In the genomic region with DNA sequence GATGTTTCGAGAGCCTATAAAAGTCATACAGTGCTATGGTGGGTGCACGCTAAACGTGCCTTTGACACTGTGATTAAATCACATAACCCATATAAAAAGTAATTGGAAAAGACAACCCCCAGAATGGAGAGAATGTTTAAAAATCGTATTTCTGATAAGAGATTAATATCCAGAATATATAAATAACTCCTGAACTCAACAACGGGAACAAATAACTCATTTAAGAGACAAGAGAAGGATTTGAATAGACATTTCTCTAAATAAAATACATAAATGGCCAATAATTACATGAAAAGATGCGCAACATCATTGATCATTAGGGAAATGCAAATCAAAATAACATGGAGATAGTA, we compare ENCODE assay signal across 1 cellular context.
A peak's percentile ranks its signal among the peaks of the same experiment; 100 is the strongest.
TF ChIP-seq lines count a peak whose summit lies in the region.

No MANE protein-coding gene starts in this region.

TF ChIP-seq in K562, 482 proteins besides CTCF, POLR2A, EP300 and RAD21 (continues in another document):
- TF ChIP-seq GATAD2A (IDR thresholded peaks at IDR 0.05) (no peak), SREBF1 (IDR thresholded peaks at IDR 0.05; ENCODE audit: borderline replicate concordance, low read depth, low read length) (no peak), EGR1 (conservative IDR thresholded peaks at IDR 0.05) (no peak), ARID1B (IDR thresholded peaks at IDR 0.05) (no peak), DNMT1 (IDR thresholded peaks at IDR 0.05) (0 out of 2 replicates have a peak, but pooled peaks have one; percentile 46), SMC3 (conservative IDR thresholded peaks at IDR 0.05; ENCODE audit: insufficient read depth, low read depth, low read length) (no peak), ARNT (IDR thresholded peaks at IDR 0.05) (0 out of 4 replicates have a peak, but pooled peaks of 1 of the 2 experiments have one; percentile 24), TSHZ1 (CRISPR knock-in tag; IDR thresholded peaks at IDR 0.05) (no peak), HCFC1 (IDR thresholded peaks at IDR 0.05; ENCODE audit: low read depth, low read length) (no peak), DPF2 (IDR thresholded peaks at IDR 0.05) (no peak), NONO (IDR thresholded peaks at IDR 0.05; ENCODE audit: low read depth in 2 of 2, low read length in 1 of 2) (no peak), SMARCB1 (IDR thresholded peaks at IDR 0.05; ENCODE audit: insufficient read length, low read depth) (no peak), BCOR (IDR thresholded peaks at IDR 0.05) (no peak), RFX7 (CRISPR knock-in tag; IDR thresholded peaks at IDR 0.05) (no peak), POLR2G (IDR thresholded peaks at IDR 0.05; ENCODE audit: low read depth, low read length) (no peak), MCM2 (IDR thresholded peaks at IDR 0.05; ENCODE audit: low read depth) (no peak), NRF1 (conservative IDR thresholded peaks at IDR 0.05 in 1 of 2, IDR thresholded peaks at IDR 0.05 in 1 of 2) (peak in 1 of 2 experiments; percentile 6; a peak in 1 of 4 replicates), MTA3 (IDR thresholded peaks at IDR 0.05; ENCODE audit: borderline replicate concordance) (no peak), ZNF512 (tag; IDR thresholded peaks at IDR 0.05) (peak; percentile 43), ZNF143 (CRISPR knock-in tag; IDR thresholded peaks at IDR 0.05) (no peak), SETDB1 (IDR thresholded peaks at IDR 0.05; ENCODE audit: low read length) (no peak), CREB3L1 (IDR thresholded peaks at IDR 0.05; ENCODE audit: borderline replicate concordance, low read depth) (no peak), MYC (IDR thresholded peaks at IDR 0.05; ENCODE audit: low read depth, low read length) (0 out of 2 replicates have a peak, but pooled peaks have one; percentile 1), MYC (CRISPR knock-in tag; IDR thresholded peaks at IDR 0.05; ENCODE audit: borderline replicate concordance, low read depth) (no peak), POLR2H (tag; IDR thresholded peaks at IDR 0.05; ENCODE audit: low read depth) (no peak), RBM17 (IDR thresholded peaks at IDR 0.05; ENCODE audit: borderline replicate concordance, low read depth, low read length) (no peak), KDM2B (CRISPR knock-in tag; IDR thresholded peaks at IDR 0.05) (no peak), CEBPG (CRISPR knock-in tag; IDR thresholded peaks at IDR 0.05) (no peak), CEBPG (tag; conservative IDR thresholded peaks at IDR 0.05 in 1 of 2, IDR thresholded peaks at IDR 0.05 in 1 of 2) (no peak), CTBP1 (IDR thresholded peaks at IDR 0.05; ENCODE audit: borderline replicate concordance) (0 out of 2 replicates have a peak, but pooled peaks have one; percentile 1), GATAD2B (IDR thresholded peaks at IDR 0.05; ENCODE audit: borderline replicate concordance) (no peak), ZNF431 (CRISPR knock-in tag; IDR thresholded peaks at IDR 0.05) (no peak), MAFK (IDR thresholded peaks at IDR 0.05; ENCODE audit: low read length) (no peak), XRCC3 (IDR thresholded peaks at IDR 0.05) (no peak), BDP1 (IDR thresholded peaks at IDR 0.05; ENCODE audit: insufficient read depth, insufficient read length) (no peak), ZFP30 (CRISPR knock-in tag; IDR thresholded peaks at IDR 0.05; ENCODE audit: borderline replicate concordance) (no peak)
- TF ChIP-seq, protein P1, sequence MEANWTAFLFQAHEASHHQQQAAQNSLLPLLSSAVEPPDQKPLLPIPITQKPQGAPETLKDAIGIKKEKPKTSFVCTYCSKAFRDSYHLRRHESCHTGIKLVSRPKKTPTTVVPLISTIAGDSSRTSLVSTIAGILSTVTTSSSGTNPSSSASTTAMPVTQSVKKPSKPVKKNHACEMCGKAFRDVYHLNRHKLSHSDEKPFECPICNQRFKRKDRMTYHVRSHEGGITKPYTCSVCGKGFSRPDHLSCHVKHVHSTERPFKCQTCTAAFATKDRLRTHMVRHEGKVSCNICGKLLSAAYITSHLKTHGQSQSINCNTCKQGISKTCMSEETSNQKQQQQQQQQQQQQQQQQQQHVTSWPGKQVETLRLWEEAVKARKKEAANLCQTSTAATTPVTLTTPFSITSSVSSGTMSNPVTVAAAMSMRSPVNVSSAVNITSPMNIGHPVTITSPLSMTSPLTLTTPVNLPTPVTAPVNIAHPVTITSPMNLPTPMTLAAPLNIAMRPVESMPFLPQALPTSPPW (CRISPR knock-in tag; IDR thresholded peaks at IDR 0.05), result peak; percentile 41; the same call in 1 of the 2 replicates
- TF ChIP-seq, protein P2, sequence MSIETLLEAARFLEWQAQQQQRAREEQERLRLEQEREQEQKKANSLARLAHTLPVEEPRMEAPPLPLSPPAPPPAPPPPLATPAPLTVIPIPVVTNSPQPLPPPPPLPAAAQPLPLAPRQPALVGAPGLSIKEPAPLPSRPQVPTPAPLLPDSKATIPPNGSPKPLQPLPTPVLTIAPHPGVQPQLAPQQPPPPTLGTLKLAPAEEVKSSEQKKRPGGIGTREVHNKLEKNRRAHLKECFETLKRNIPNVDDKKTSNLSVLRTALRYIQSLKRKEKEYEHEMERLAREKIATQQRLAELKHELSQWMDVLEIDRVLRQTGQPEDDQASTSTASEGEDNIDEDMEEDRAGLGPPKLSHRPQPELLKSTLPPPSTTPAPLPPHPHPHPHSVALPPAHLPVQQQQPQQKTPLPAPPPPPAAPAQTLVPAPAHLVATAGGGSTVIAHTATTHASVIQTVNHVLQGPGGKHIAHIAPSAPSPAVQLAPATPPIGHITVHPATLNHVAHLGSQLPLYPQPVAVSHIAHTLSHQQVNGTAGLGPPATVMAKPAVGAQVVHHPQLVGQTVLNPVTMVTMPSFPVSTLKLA (conservative IDR thresholded peaks at IDR 0.05), result 0 out of 4 replicates have a peak, but pooled peaks of 1 of the 2 experiments have one; percentile 16
- TF ChIP-seq, protein P3, sequence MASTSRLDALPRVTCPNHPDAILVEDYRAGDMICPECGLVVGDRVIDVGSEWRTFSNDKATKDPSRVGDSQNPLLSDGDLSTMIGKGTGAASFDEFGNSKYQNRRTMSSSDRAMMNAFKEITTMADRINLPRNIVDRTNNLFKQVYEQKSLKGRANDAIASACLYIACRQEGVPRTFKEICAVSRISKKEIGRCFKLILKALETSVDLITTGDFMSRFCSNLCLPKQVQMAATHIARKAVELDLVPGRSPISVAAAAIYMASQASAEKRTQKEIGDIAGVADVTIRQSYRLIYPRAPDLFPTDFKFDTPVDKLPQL (IDR thresholded peaks at IDR 0.05; ENCODE audit: extremely low read depth, insufficient read length), result no peak
- TF ChIP-seq, protein P4, sequence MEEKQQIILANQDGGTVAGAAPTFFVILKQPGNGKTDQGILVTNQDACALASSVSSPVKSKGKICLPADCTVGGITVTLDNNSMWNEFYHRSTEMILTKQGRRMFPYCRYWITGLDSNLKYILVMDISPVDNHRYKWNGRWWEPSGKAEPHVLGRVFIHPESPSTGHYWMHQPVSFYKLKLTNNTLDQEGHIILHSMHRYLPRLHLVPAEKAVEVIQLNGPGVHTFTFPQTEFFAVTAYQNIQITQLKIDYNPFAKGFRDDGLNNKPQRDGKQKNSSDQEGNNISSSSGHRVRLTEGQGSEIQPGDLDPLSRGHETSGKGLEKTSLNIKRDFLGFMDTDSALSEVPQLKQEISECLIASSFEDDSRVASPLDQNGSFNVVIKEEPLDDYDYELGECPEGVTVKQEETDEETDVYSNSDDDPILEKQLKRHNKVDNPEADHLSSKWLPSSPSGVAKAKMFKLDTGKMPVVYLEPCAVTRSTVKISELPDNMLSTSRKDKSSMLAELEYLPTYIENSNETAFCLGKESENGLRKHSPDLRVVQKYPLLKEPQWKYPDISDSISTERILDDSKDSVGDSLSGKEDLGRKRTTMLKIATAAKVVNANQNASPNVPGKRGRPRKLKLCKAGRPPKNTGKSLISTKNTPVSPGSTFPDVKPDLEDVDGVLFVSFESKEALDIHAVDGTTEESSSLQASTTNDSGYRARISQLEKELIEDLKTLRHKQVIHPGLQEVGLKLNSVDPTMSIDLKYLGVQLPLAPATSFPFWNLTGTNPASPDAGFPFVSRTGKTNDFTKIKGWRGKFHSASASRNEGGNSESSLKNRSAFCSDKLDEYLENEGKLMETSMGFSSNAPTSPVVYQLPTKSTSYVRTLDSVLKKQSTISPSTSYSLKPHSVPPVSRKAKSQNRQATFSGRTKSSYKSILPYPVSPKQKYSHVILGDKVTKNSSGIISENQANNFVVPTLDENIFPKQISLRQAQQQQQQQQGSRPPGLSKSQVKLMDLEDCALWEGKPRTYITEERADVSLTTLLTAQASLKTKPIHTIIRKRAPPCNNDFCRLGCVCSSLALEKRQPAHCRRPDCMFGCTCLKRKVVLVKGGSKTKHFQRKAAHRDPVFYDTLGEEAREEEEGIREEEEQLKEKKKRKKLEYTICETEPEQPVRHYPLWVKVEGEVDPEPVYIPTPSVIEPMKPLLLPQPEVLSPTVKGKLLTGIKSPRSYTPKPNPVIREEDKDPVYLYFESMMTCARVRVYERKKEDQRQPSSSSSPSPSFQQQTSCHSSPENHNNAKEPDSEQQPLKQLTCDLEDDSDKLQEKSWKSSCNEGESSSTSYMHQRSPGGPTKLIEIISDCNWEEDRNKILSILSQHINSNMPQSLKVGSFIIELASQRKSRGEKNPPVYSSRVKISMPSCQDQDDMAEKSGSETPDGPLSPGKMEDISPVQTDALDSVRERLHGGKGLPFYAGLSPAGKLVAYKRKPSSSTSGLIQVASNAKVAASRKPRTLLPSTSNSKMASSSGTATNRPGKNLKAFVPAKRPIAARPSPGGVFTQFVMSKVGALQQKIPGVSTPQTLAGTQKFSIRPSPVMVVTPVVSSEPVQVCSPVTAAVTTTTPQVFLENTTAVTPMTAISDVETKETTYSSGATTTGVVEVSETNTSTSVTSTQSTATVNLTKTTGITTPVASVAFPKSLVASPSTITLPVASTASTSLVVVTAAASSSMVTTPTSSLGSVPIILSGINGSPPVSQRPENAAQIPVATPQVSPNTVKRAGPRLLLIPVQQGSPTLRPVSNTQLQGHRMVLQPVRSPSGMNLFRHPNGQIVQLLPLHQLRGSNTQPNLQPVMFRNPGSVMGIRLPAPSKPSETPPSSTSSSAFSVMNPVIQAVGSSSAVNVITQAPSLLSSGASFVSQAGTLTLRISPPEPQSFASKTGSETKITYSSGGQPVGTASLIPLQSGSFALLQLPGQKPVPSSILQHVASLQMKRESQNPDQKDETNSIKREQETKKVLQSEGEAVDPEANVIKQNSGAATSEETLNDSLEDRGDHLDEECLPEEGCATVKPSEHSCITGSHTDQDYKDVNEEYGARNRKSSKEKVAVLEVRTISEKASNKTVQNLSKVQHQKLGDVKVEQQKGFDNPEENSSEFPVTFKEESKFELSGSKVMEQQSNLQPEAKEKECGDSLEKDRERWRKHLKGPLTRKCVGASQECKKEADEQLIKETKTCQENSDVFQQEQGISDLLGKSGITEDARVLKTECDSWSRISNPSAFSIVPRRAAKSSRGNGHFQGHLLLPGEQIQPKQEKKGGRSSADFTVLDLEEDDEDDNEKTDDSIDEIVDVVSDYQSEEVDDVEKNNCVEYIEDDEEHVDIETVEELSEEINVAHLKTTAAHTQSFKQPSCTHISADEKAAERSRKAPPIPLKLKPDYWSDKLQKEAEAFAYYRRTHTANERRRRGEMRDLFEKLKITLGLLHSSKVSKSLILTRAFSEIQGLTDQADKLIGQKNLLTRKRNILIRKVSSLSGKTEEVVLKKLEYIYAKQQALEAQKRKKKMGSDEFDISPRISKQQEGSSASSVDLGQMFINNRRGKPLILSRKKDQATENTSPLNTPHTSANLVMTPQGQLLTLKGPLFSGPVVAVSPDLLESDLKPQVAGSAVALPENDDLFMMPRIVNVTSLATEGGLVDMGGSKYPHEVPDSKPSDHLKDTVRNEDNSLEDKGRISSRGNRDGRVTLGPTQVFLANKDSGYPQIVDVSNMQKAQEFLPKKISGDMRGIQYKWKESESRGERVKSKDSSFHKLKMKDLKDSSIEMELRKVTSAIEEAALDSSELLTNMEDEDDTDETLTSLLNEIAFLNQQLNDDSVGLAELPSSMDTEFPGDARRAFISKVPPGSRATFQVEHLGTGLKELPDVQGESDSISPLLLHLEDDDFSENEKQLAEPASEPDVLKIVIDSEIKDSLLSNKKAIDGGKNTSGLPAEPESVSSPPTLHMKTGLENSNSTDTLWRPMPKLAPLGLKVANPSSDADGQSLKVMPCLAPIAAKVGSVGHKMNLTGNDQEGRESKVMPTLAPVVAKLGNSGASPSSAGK (IDR thresholded peaks at IDR 0.05), result no peak
